ENCODE assay signal across 2 cellular contexts in genomic region chrX:150871341-150871811, GRCh38.
TF ChIP-seq lines count a peak whose summit lies in the region.

No MANE protein-coding gene starts in this region.

TF ChIP-seq in GM23338, 12 proteins besides CTCF, POLR2A, EP300 and RAD21 (continued from another document):
- TF ChIP-seq POLR2AphosphoS5 (IDR thresholded peaks at IDR 0.05; ENCODE audit: low read depth) = no peak
- no peak for TF ChIP-seq ETS1 (IDR thresholded peaks at IDR 0.05)
- TF ChIP-seq ZNF114 (CRISPR knock-in tag; IDR thresholded peaks at IDR 0.05) = no peak
- no peak for TF ChIP-seq ZNF462 (CRISPR knock-in tag; IDR thresholded peaks at IDR 0.05)
- TF ChIP-seq REST (IDR thresholded peaks at IDR 0.05; ENCODE audit: unreplicated experiment) = no peak
- no peak for TF ChIP-seq STAT1 (IDR thresholded peaks at IDR 0.05; ENCODE audit: unreplicated experiment)
- TF ChIP-seq CREB1 (CRISPR knock-in tag; IDR thresholded peaks at IDR 0.05; ENCODE audit: low read depth) = no peak
- no peak for TF ChIP-seq EZH2 (IDR thresholded peaks at IDR 0.05; ENCODE audit: low read depth, unreplicated experiment)
- TF ChIP-seq JUNB (IDR thresholded peaks at IDR 0.05; ENCODE audit: unreplicated experiment) = no peak
- no peak for TF ChIP-seq EZH2phosphoT487 (IDR thresholded peaks at IDR 0.05; ENCODE audit: unreplicated experiment)
- TF ChIP-seq NANOG (IDR thresholded peaks at IDR 0.05; ENCODE audit: borderline replicate concordance) = no peak

TF ChIP-seq in K562, 482 proteins besides CTCF, POLR2A, EP300 and RAD21 (continues in another document):
- TF ChIP-seq ZNF584 (CRISPR knock-in tag; IDR thresholded peaks at IDR 0.05; ENCODE audit: low read depth) (no peak), MAFF (IDR thresholded peaks at IDR 0.05; ENCODE audit: low read length) (peak; percentile 80), ESRRA (IDR thresholded peaks at IDR 0.05; ENCODE audit: borderline replicate concordance, low read depth) (no peak), SMARCE1 (IDR thresholded peaks at IDR 0.05) (0 out of 2 replicates have a peak, but pooled peaks have one; percentile 21), SFPQ (IDR thresholded peaks at IDR 0.05; ENCODE audit: low read depth, low read length) (no peak), DMBX1 (CRISPR knock-in tag; IDR thresholded peaks at IDR 0.05; ENCODE audit: borderline replicate concordance) (no peak), RBFOX2 (IDR thresholded peaks at IDR 0.05; ENCODE audit: low read depth, low read length) (no peak), CTCFL (IDR thresholded peaks at IDR 0.05; ENCODE audit: borderline replicate concordance, insufficient read depth, low read depth, low read length, poor library complexity, severe bottlenecking) (no peak), ZBTB43 (CRISPR knock-in tag; IDR thresholded peaks at IDR 0.05) (no peak), ILF3 (IDR thresholded peaks at IDR 0.05; ENCODE audit: borderline replicate concordance) (no peak), TAL1 (IDR thresholded peaks at IDR 0.05) (no peak), SRSF7 (optimal IDR thresholded peaks at IDR 0.05; ENCODE audit: low read depth, low read length) (no peak), NR4A1 (CRISPR knock-in tag; IDR thresholded peaks at IDR 0.05) (no peak), NR4A1 (tag; IDR thresholded peaks at IDR 0.05) (no peak), SREBF2 (CRISPR knock-in tag; IDR thresholded peaks at IDR 0.05) (no peak), DNMT1 (IDR thresholded peaks at IDR 0.05) (no peak), ZBTB26 (CRISPR knock-in tag; IDR thresholded peaks at IDR 0.05) (no peak), GTF2B (IDR thresholded peaks at IDR 0.05; ENCODE audit: extremely low read depth, insufficient read length) (no peak), SMC3 (conservative IDR thresholded peaks at IDR 0.05; ENCODE audit: insufficient read depth, low read depth, low read length) (no peak), KLF6 (CRISPR knock-in tag; IDR thresholded peaks at IDR 0.05; ENCODE audit: borderline replicate concordance) (no peak), TFE3 (CRISPR knock-in tag; IDR thresholded peaks at IDR 0.05) (no peak), HNRNPH1 (optimal IDR thresholded peaks at IDR 0.05; ENCODE audit: low read depth, low read length) (no peak), ZNF764 (CRISPR knock-in tag; IDR thresholded peaks at IDR 0.05; ENCODE audit: low read depth) (no peak), NFE2L1 (tag; IDR thresholded peaks at IDR 0.05; ENCODE audit: borderline replicate concordance, low read depth) (peak; percentile 30; the same call in 1 of the 2 replicates), MAFK (IDR thresholded peaks at IDR 0.05; ENCODE audit: low read length) (peak; percentile 74), NFE2 (IDR thresholded peaks at IDR 0.05; ENCODE audit: low read depth) (peak; percentile 89), RAD51 (IDR thresholded peaks at IDR 0.05; ENCODE audit: borderline replicate concordance, low read depth) (no peak), ZNF316 (IDR thresholded peaks at IDR 0.05) (peak; percentile 93), LARP7 (IDR thresholded peaks at IDR 0.05) (no peak), PHF20 (IDR thresholded peaks at IDR 0.05; ENCODE audit: partially characterized antibody) (no peak), CEBPZ (IDR thresholded peaks at IDR 0.05; ENCODE audit: borderline replicate concordance, low read depth, low read length) (no peak), HMGN3 (IDR thresholded peaks at IDR 0.05; ENCODE audit: borderline replicate concordance, extremely low read depth, insufficient read length, low read depth, low read length) (no peak), PCBP2 (IDR thresholded peaks at IDR 0.05; ENCODE audit: low read depth, low read length, poor library complexity, severe bottlenecking) (no peak), GATAD2A (IDR thresholded peaks at IDR 0.05) (no peak), ZNF217 (CRISPR knock-in tag; IDR thresholded peaks at IDR 0.05) (no peak), NFIX (CRISPR knock-in tag; IDR thresholded peaks at IDR 0.05; ENCODE audit: low read depth) (no peak), ASH1L (IDR thresholded peaks at IDR 0.05; ENCODE audit: borderline replicate concordance, low read depth, partially characterized antibody) (no peak), FOS (IDR thresholded peaks at IDR 0.05; ENCODE audit: extremely low read depth, insufficient read length) (no peak), ZNF121 (CRISPR knock-in tag; conservative IDR thresholded peaks at IDR 0.05) (no peak), AFF1 (IDR thresholded peaks at IDR 0.05; ENCODE audit: low read depth in 1 of 2, partially characterized antibody in 2 of 2) (no peak), GTF2A2 (tag; IDR thresholded peaks at IDR 0.05) (no peak), CBX1 (IDR thresholded peaks at IDR 0.05; ENCODE audit: low read depth) (no peak), TRIM24 (IDR thresholded peaks at IDR 0.05) (no peak), TOE1 (IDR thresholded peaks at IDR 0.05; ENCODE audit: borderline replicate concordance) (no peak), TOE1 (CRISPR knock-in tag; IDR thresholded peaks at IDR 0.05; ENCODE audit: borderline replicate concordance, low read depth) (no peak), KDM1A (IDR thresholded peaks at IDR 0.05) (peak; percentile 53 to 67; a peak in 3 of 4 replicates), ARID1B (IDR thresholded peaks at IDR 0.05) (0 out of 2 replicates have a peak, but pooled peaks have one; percentile 30), C11orf30 (IDR thresholded peaks at IDR 0.05; ENCODE audit: low read depth) (peak; percentile 90), HDAC1 (IDR thresholded peaks at IDR 0.05) (0 out of 4 replicates have a peak, but pooled peaks of 1 of the 2 experiments have one; percentile 17), ZNF408 (CRISPR knock-in tag; IDR thresholded peaks at IDR 0.05; ENCODE audit: low read depth) (no peak), HNRNPLL (IDR thresholded peaks at IDR 0.05; ENCODE audit: low read depth, low read length, poor library complexity, severe bottlenecking) (no peak), MAFG (tag; conservative IDR thresholded peaks at IDR 0.05) (peak; percentile 83)
